In genomic region chr12:76872415-76872814, GRCh38 we compare ENCODE assay signal across 18 cellular contexts. TPM values are rescaled to one million over a fixed set of nuclear protein-coding genes. Genes with fewer than 3 reads are reported as not detected.
DNase-seq lines count a peak whose midpoint lies in the region; ATAC-seq and TF ChIP-seq lines count a peak whose summit lies in the region.
"Had no signal": no experiment of that assay in that cellular context is flagged by ENCODE, and none has a peak within 500 bp of the region (broad histone marks: within the 10 kb centered on the region; RNA-seq: fewer than 3 reads in every experiment).

No MANE protein-coding gene starts in this region.

- TF ChIP-seq CTCF in GM23338 (conservative IDR thresholded peaks at IDR 0.05; ENCODE audit: low read depth in 2 of 2) (no peak), nephron (IDR thresholded peaks at IDR 0.05; ENCODE audit: unreplicated experiment in 3 of 3) (no peak), omental fat pad (IDR thresholded peaks at IDR 0.05) (no peak)

- H3K27ac Mint-ChIP-seq in GM23338 (peak overlapping the region; percentile 82), nephron (peak overlapping the region; percentile 51 to 75 (median 56))

- peak; percentile 85 for ATAC-seq in GM23338
- no peak for ATAC-seq in omental fat pad (ENCODE audit: low FRiP score)
- ATAC-seq: GM12878 had no signal

- no peak overlapping the region for H3K4me3 ChIP-seq in GM23338
- H3K4me3 ChIP-seq: GM12878, GM23248 had no signal

- H3K27me3 ChIP-seq in GM23338 (ENCODE audit: insufficient read depth): no peaks in the 10 kb centered on the region

- no peaks in the 10 kb centered on the region for H3K9me3 Mint-ChIP-seq in GM23338
- no peaks in the 10 kb centered on the region for H3K9me3 Mint-ChIP-seq in nephron

- H3K27me3 Mint-ChIP-seq in GM23338 (ENCODE audit: insufficient read depth, low read depth, poor library complexity) (peaks cover 4% of the 10 kb centered on the region), nephron (ENCODE audit: low read depth) (no peaks in the 10 kb centered on the region)

- H3K36me3 Mint-ChIP-seq in GM23338 (ENCODE audit: low read depth): peaks cover 24% of the 10 kb centered on the region
- peaks cover 33% of the 10 kb centered on the region for H3K36me3 Mint-ChIP-seq in nephron (ENCODE audit: low read depth)

- peaks cover 16% of the 10 kb centered on the region for H4K20me1 ChIP-seq in GM23338 (replicated peaks; ENCODE audit: insufficient read depth)

- H3K27ac ChIP-seq in GM23338 (ENCODE audit: low read depth) (0 out of 2 replicates have a peak overlapping the region, but pooled peaks have one; percentile 61), caudate nucleus (ENCODE audit: low read depth, low read length) (no peak overlapping the region)
- H3K27ac ChIP-seq: GM23248, KMS-11 had no signal

- H3K4me1 Mint-ChIP-seq in GM23338: peaks cover 63% of the 10 kb centered on the region
- H3K4me1 Mint-ChIP-seq in nephron: peaks cover 73% of the 10 kb centered on the region

- no peaks in the 10 kb centered on the region for H3K9me2 ChIP-seq in GM23338 (ENCODE audit: insufficient read depth)

- peaks cover 95% of the 10 kb centered on the region for H3K79me2 ChIP-seq in GM23338 (replicated peaks; ENCODE audit: insufficient read depth)

- H3K36me3 ChIP-seq in GM23338 (ENCODE audit: insufficient read depth): no peaks in the 10 kb centered on the region

- H2AFZ ChIP-seq in GM23338: no peak overlapping the region
- H2AFZ ChIP-seq: GM23248 had no signal

- H3F3A ChIP-seq in GM23338 (replicated peaks; ENCODE audit: low read depth): no peaks in the 10 kb centered on the region

- H3K4me2 ChIP-seq in GM23338: peak overlapping the region; percentile 52
- H3K4me2 ChIP-seq: KMS-11 had no signal

- peaks cover 38% of the 10 kb centered on the region for H3K4me1 ChIP-seq in GM23338 (ENCODE audit: insufficient read depth)

- peak overlapping the region; percentile 47 for H3K4me3 Mint-ChIP-seq in GM23338
- H3K4me3 Mint-ChIP-seq in nephron: no peak overlapping the region

- DNase-seq in GM23338 (ENCODE audit: low spot score) (peak; percentile 89), NCI-H526 (lab: John Stamatoyannopoulos, UW) (peak; percentile 78 to 91), iPS DF 19.7 (ENCODE audit: low read depth, low spot score) (peak; percentile 76), caudate nucleus (lab: John Stamatoyannopoulos, UW) (no peak), omental fat pad (ENCODE audit: low spot score) (no peak), inferior parietal cortex (ENCODE audit: extremely low spot score) (no peak)
- no peak for DNase-seq in activated CD4-positive, alpha-beta T cell treated with anti-CD3 and anti-CD28 coated beads for 4 hours
- DNase-seq: DMS79; GM23248; NCI-H1092 treated with DMSO at 0.1 percent for 48 hours; NCI-H1694 treated with DMSO at 0.1 percent for 48 hours; NCI-H524 treated with DMSO at 0.1 percent for 48 hours; NK-92 treated with Interleukin-12 subunit alpha and Interleukin-12 subunit beta, amount 100 ng/mL, for 24 hours; OCI-M1; SIG-M5 had no signal

TF ChIP-seq in GM23338, 12 proteins besides CTCF, POLR2A, EP300 and RAD21:
- no peak for TF ChIP-seq ETS1 (IDR thresholded peaks at IDR 0.05)
- TF ChIP-seq CREB1 (CRISPR knock-in tag; IDR thresholded peaks at IDR 0.05; ENCODE audit: low read depth): 0 out of 2 replicates have a peak, but pooled peaks have one; percentile 57
- TF ChIP-seq EZH2 (IDR thresholded peaks at IDR 0.05; ENCODE audit: low read depth, unreplicated experiment): no peak

RNA-seq across cellular contexts. Expression of gene CSRP2, which starts 6.4 kb away (rescaled TPM):
- total RNA-seq in GM23338 (2014; rRNA removed; shearing (Covaris generic)): 166 and 208 TPM in 2 replicates
- 286 and 315 TPM in 2 replicates for polyA plus RNA-seq in GM23338 (2016; fragmentation: Nextera tagmentation; extraction: Ambion mirVana)
- 10 to 100 TPM; 14.3 to 49.7 (median 24.4) TPM for total RNA-seq in omental fat pad

Comparison
In these comparisons a context has a peak if more than half of its experiments do, and no peak if none do; other contexts are left out.
1. DNase-seq: peak in GM23338 (single experiment), NCI-H526 (2 of 2) and iPS DF 19.7 (single experiment); none in caudate nucleus (0 of 61), activated CD4-positive, alpha-beta T cell treated with anti-CD3 and anti-CD28 coated beads for 4 hours (0 of 2), omental fat pad (single experiment) and inferior parietal cortex (single experiment).